In the genomic region with DNA sequence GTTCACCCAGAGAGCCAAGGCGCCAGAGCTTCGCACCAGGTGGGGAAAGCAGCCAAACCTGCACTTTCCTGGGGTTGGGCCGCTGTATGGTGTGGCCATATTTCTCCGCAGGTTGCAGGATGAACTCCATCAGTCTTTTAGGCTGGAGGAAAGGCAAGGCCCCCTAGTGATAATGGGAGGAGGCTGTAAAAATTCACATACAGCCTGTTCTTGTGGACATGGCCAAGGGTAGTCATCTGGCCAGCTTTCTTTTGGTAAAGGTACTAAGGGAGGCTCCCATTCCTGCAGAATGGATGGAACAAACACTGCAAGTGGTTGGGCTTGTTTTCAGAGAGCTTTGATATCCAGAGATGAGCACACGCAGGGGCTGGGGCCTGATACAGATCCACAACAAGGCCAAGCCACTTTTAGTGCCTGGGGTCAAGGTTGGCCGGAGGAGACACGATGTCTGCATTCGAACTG, we compare ENCODE assay signal across 10 cellular contexts. TPM values are rescaled to one million over a fixed set of nuclear protein-coding genes. Genes with fewer than 3 reads are reported as not detected.
DNase-seq lines count a peak whose midpoint lies in the region; ATAC-seq, FAIRE-seq and TF ChIP-seq lines count a peak whose summit lies in the region.
"Had no signal": no experiment of that assay in that cellular context is flagged by ENCODE, and none has a peak within 500 bp of the region (broad histone marks: within the 10 kb centered on the region; RNA-seq: fewer than 3 reads in every experiment).

No MANE protein-coding gene starts in this region.

- WGBS in pancreas, 2 donors, result 64 to 66% methylated on average over 8 of the region's 8 CpGs

- H3K36me3 ChIP-seq in BE2C (no peaks in the 10 kb centered on the region), SJCRH30 (no peaks in the 10 kb centered on the region), pancreas (no peaks in the 10 kb centered on the region)
- no peaks in the 10 kb centered on the region for H3K36me3 ChIP-seq in effector memory CD4-positive, alpha-beta T cell (ENCODE audit: control insufficient read depth, insufficient read depth, low read length)

- H3K4me3 ChIP-seq in BE2C (ENCODE audit: low read depth, low read length) (peak overlapping the region; percentile 54; the same call in 1 of the 2 replicates), SJCRH30 (peak overlapping the region; percentile 54), fibroblast of the aortic adventitia (ENCODE audit: low read depth, low read length) (peak overlapping the region; percentile 42), pancreas (no peak overlapping the region)
- H3K4me3 ChIP-seq in effector memory CD4-positive, alpha-beta T cell (ENCODE audit: insufficient read depth, low read depth, low read length, poor library complexity, severe bottlenecking), result no peak overlapping the region

- intact Hi-C loops in pancreas (cut with DNase I), result no loop called here

- H3K4me1 ChIP-seq in BE2C (peaks cover 25% of the 10 kb centered on the region), SJCRH30 (peaks cover 14% of the 10 kb centered on the region), pancreas (peaks cover 16 to 33% (median 22%) of the 10 kb centered on the region in 3 donors)
- peaks cover 8% of the 10 kb centered on the region for H3K4me1 ChIP-seq in effector memory CD4-positive, alpha-beta T cell (ENCODE audit: control insufficient read depth, insufficient read depth, low read length, poor library complexity, severe bottlenecking)

- FAIRE-seq in pancreas (lab: Jason Lieb, UNC), result no peak

- peak overlapping the region; percentile 89 for H3K27ac ChIP-seq in SJCRH30
- peak overlapping the region; percentile 62 to 89 (median 82) for H3K27ac ChIP-seq in pancreas
- H3K27ac ChIP-seq in effector memory CD4-positive, alpha-beta T cell (ENCODE audit: insufficient read depth, low read length, poor library complexity, severe bottlenecking), result no peak overlapping the region

- TF ChIP-seq CTCF in BE2C (IDR thresholded peaks at IDR 0.05; ENCODE audit: low read depth, low read length), result 0 out of 2 replicates have a peak, but pooled peaks have one; percentile 28
- TF ChIP-seq CTCF in fibroblast of the aortic adventitia (IDR thresholded peaks at IDR 0.05; ENCODE audit: insufficient read depth, low read length), result peak; percentile 20
- no peak for TF ChIP-seq CTCF in pancreas (IDR thresholded peaks at IDR 0.05)

- H3K27me3 ChIP-seq in BE2C, result no peaks in the 10 kb centered on the region
- H3K27me3 ChIP-seq in SJCRH30, result no peaks in the 10 kb centered on the region
- no peaks in the 10 kb centered on the region for H3K27me3 ChIP-seq in pancreas
- peaks cover 19% of the 10 kb centered on the region for H3K27me3 ChIP-seq in effector memory CD4-positive, alpha-beta T cell (replicated peaks; ENCODE audit: control insufficient read depth, insufficient read depth, low read length, poor library complexity, severe bottlenecking)

- no peak for ATAC-seq in pancreas

- DNase-seq in BE2C (no peak), SJCRH30 (no peak), fibroblast of the aortic adventitia (ENCODE audit: low read depth) (no peak), pancreas (peak in 2 of 6 donors; percentile 16 to 35)
- DNase-seq in effector memory CD4-positive, alpha-beta T cell, result no peak
- DNase-seq in activated T-cell treated with anti-CD3 and anti-CD28 coated beads, Interleukin-2, amount 50 U/mL, for 48 hours, result no peak
- no peak for DNase-seq in activated CD4-positive, alpha-beta T cell treated with anti-CD3 and anti-CD28 coated beads for 4 hours
- no peak for DNase-seq in stimulated activated CD4-positive, alpha-beta T cell treated with anti-CD3 and anti-CD28 coated beads, Interleukin-4, amount 100 ng/mL, for 4 hours
- DNase-seq: AML-193, naive B cell had no signal

- no peaks in the 10 kb centered on the region for H3K9me3 ChIP-seq in BE2C
- H3K9me3 ChIP-seq in SJCRH30 (replicated peaks), result no peaks in the 10 kb centered on the region
- no peaks in the 10 kb centered on the region for H3K9me3 ChIP-seq in pancreas
- H3K9me3 ChIP-seq in effector memory CD4-positive, alpha-beta T cell (ENCODE audit: control insufficient read depth, low read length), result no peaks in the 10 kb centered on the region

RNA-seq across cellular contexts. Expression of a gene that starts 29.6 kb away (rescaled TPM):
- not detected for polyA plus RNA-seq in BE2C (2012; ENCODE audit: insufficient read depth, insufficient read length, low read depth)
- not detected in 2 replicates for total RNA-seq in SJCRH30 (2014; rRNA removed; shearing (Covaris generic))
- not detected in 2 replicates for total RNA-seq in fibroblast of the aortic adventitia (ENCODE audit: low replicate concordance)
- total RNA-seq in pancreas, result not detected
- under 1 TPM in 1 of 2 donors, not detected in 1; 0.16 TPM for polyA plus RNA-seq in pancreas

RNA-seq across cellular contexts. Expression of a gene that starts 40.8 kb away (rescaled TPM):
- polyA plus RNA-seq in BE2C (2012; ENCODE audit: insufficient read depth, insufficient read length, low read depth), result 2.3 TPM
- total RNA-seq in SJCRH30 (2014; rRNA removed; shearing (Covaris generic)), result 37.5 and 45.7 TPM in 2 replicates
- total RNA-seq in fibroblast of the aortic adventitia (ENCODE audit: low replicate concordance) (2.5 and 5.7 TPM in 2 replicates), pancreas (1 to 10 TPM; 3.3 to 8.7 (median 4.6) TPM)
- polyA plus RNA-seq in pancreas, result 1 to 10 TPM; 3.6 to 4.0 TPM

Comparison
In these comparisons a context has a peak if more than half of its experiments do, and no peak if none do; other contexts are left out.
1. H3K4me3 ChIP-seq: peak in BE2C (single experiment), SJCRH30 (single experiment) and fibroblast of the aortic adventitia (single experiment); none in pancreas (0 of 4) and effector memory CD4-positive, alpha-beta T cell (single experiment).
2. CTCF ChIP-seq: peak in BE2C (single experiment) and fibroblast of the aortic adventitia (single experiment); none in pancreas (0 of 4).